Comparison of ENCODE assay signal across 1 cellular context in the genomic region with DNA sequence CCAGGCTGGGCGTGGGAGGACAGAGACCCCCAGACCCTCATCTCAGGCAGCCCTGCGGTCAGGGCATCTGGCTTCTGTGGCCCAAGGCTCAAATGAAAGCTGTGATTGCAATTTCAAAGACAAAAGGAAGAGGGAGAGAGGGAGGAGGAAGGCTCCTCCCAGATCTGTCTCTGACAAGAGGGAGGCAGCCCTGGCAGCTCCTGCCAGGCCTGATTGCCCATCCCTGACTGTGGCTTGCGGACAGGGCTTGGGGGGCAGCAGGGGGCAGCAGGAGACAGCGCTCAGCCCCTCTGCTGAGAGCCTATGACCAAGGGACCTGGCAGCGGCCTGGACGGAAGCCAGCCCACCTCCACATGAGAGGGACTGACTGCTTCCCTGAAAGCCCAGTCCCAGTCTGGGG.
TF ChIP-seq lines count a peak whose summit lies in the region.

No MANE protein-coding gene starts in this region.

TF ChIP-seq in SK-N-SH treated with all-trans-retinoic acid at 6 μM for 48 hours, 23 proteins besides CTCF, POLR2A, EP300 and RAD21 (continued from another document):
- TF ChIP-seq GLIS3 (CRISPR knock-in tag; IDR thresholded peaks at IDR 0.05), result no peak
- TF ChIP-seq, protein P1, sequence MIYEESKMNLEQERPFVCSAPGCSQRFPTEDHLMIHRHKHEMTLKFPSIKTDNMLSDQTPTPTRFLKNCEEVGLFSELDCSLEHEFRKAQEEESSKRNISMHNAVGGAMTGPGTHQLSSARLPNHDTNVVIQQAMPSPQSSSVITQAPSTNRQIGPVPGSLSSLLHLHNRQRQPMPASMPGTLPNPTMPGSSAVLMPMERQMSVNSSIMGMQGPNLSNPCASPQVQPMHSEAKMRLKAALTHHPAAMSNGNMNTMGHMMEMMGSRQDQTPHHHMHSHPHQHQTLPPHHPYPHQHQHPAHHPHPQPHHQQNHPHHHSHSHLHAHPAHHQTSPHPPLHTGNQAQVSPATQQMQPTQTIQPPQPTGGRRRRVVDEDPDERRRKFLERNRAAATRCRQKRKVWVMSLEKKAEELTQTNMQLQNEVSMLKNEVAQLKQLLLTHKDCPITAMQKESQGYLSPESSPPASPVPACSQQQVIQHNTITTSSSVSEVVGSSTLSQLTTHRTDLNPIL (CRISPR knock-in tag; IDR thresholded peaks at IDR 0.05; ENCODE audit: low read depth), result no peak
